In genomic region chr3:156750874-156751245, GRCh38 we compare ENCODE assay signal across 13 cellular contexts.
DNase-seq lines count a peak whose midpoint lies in the region; ATAC-seq and TF ChIP-seq lines count a peak whose summit lies in the region.
"Had no signal": no experiment of that assay in that cellular context is flagged by ENCODE, and none has a peak within 500 bp of the region (broad histone marks: within the 10 kb centered on the region; RNA-seq: fewer than 3 reads in every experiment).

No MANE protein-coding gene starts in this region.

- H2BK15ac ChIP-seq in H9 (ENCODE audit: low read depth, low read length) = no peak overlapping the region

- no peak for ATAC-seq in T-helper 17 cell
- ATAC-seq: activated CD8-positive, alpha-beta T cell treated with anti-CD3 and anti-CD28 coated beads, Interleukin-2, amount 10 ng/mL, durations not matched to agents 7 days and 5 days had no signal

- H3K9me3 ChIP-seq in H9 (ENCODE audit: control insufficient read depth, low read depth, low read length) (no peaks in the 10 kb centered on the region), T-helper 17 cell (ENCODE audit: control insufficient read depth, low read length, poor library complexity, severe bottlenecking) (peaks cover 5% of the 10 kb centered on the region)
- H3K9me3 ChIP-seq: adrenal gland, esophagus muscularis mucosa had no signal

- WGBS in H9 (ENCODE audit: extremely low coverage, insufficient read length, low lambda C conversion rate) = no CpG with 5 or more reads among the region's 4 CpGs

- H3K4me2 ChIP-seq in H9 (ENCODE audit: insufficient read depth, insufficient read length, low read length) = peak overlapping the region; percentile 67

- H3K4me3 Mint-ChIP-seq in H9 = peak overlapping the region in 1 of 2 experiments; percentile 44; a peak in 2 of 5 replicates
- H3K4me3 Mint-ChIP-seq in progenitor cell of endocrine pancreas (ENCODE audit: low read depth) = no peak overlapping the region
- H3K4me3 Mint-ChIP-seq in T-helper 17 cell = no peak overlapping the region
- H3K4me3 Mint-ChIP-seq: activated CD8-positive, alpha-beta T cell treated with anti-CD3 and anti-CD28 coated beads, Interleukin-2, amount 10 ng/mL, durations not matched to agents 7 days and 5 days had no signal

- H2BK12ac ChIP-seq in H9 (ENCODE audit: insufficient read length, low read depth, low read length) = no peak overlapping the region

- H4K8ac ChIP-seq in H9 (replicated peaks; ENCODE audit: insufficient read length, low read depth, low read length) = no peak overlapping the region

- no peak overlapping the region for H2AK5ac ChIP-seq in H9 (ENCODE audit: insufficient read length, low read length)

- H3K27me3 ChIP-seq in H9 (ENCODE audit: insufficient read depth, low read length) = no peaks in the 10 kb centered on the region
- H3K27me3 ChIP-seq: adrenal gland, esophagus muscularis mucosa had no signal

- peaks cover 7% of the 10 kb centered on the region for H3K4me1 ChIP-seq in H9 (ENCODE audit: insufficient read depth, low read length)
- H3K4me1 ChIP-seq: adrenal gland had no signal

- H3K14ac ChIP-seq in H9 (ENCODE audit: insufficient read depth, low read length) = no peak overlapping the region

- DNase-seq in H9 (no peak), NOMO-1 treated with DMSO at 0.1 percent for 48 hours (lab: John Stamatoyannopoulos, UW; ENCODE audit: unreplicated experiment) (peak; percentile 77), fibroblast of peridontal ligament (ENCODE audit: extremely low read depth) (peak; percentile 58), progenitor cell of endocrine pancreas (ENCODE audit: low spot score, unreplicated experiment) (no peak), CD1c-positive myeloid dendritic cell (ENCODE audit: extremely low spot score) (no peak), D341Med (ENCODE audit: low spot score) (no peak), T-helper 17 cell (no peak), hypothalamus (lab: John Stamatoyannopoulos, UW) (no peak)
- DNase-seq: activated CD8-positive, alpha-beta T cell treated with anti-CD3 and anti-CD28 coated beads, Interleukin-2, amount 10 ng/mL, durations not matched to agents 7 days and 5 days; NCI-H2081 treated with DMSO at 0.1 percent for 48 hours; SHP77 had no signal

- peaks cover 3 to 10% (median 7%) of the 10 kb centered on the region in 3 experiments; a peak in 6 of 7 replicates for H3K36me3 Mint-ChIP-seq in H9 (ENCODE audit: insufficient read depth in 1 of 3, low read depth in 3 of 3)
- peaks cover 1% of the 10 kb centered on the region for H3K36me3 Mint-ChIP-seq in progenitor cell of endocrine pancreas (ENCODE audit: insufficient read depth)
- H3K36me3 Mint-ChIP-seq in T-helper 17 cell (ENCODE audit: low read depth) = no peaks in the 10 kb centered on the region

- peaks cover 4% of the 10 kb centered on the region for H3K23me2 ChIP-seq in H9 (ENCODE audit: insufficient read length, low read depth, low read length, poor library complexity, severe bottlenecking)

- no peak for TF ChIP-seq CTCF in H9 (conservative IDR thresholded peaks at IDR 0.05)
- TF ChIP-seq CTCF in progenitor cell of endocrine pancreas (IDR thresholded peaks at IDR 0.05; ENCODE audit: unreplicated experiment) = no peak

- H3K4me1 Mint-ChIP-seq in H9 (peaks cover 30 to 48% of the 10 kb centered on the region in 2 experiments), progenitor cell of endocrine pancreas (ENCODE audit: low read depth) (peaks cover 33% of the 10 kb centered on the region), T-helper 17 cell (no peaks in the 10 kb centered on the region)

- no peak overlapping the region for H2BK120ac ChIP-seq in H9 (ENCODE audit: low read depth, low read length, poor library complexity, severe bottlenecking)

- H4K91ac ChIP-seq in H9 (ENCODE audit: insufficient read length, low read depth, low read length) = no peak overlapping the region

- peaks cover 5 to 6% of the 10 kb centered on the region in 2 experiments; a peak in 3 of 5 replicates for H3K9me3 Mint-ChIP-seq in H9
- H3K9me3 Mint-ChIP-seq in progenitor cell of endocrine pancreas (ENCODE audit: low read depth) = peaks cover 9% of the 10 kb centered on the region

- no peak overlapping the region for H2BK5ac ChIP-seq in H9 (ENCODE audit: insufficient read length, low read length)

- no peak overlapping the region for H3K27ac ChIP-seq in H9 (ENCODE audit: insufficient read length, low read depth, low read length)
- H3K27ac ChIP-seq: adrenal gland, esophagus muscularis mucosa had no signal

- H3K27me3 Mint-ChIP-seq in H9 (ENCODE audit: low read depth) (no peaks in the 10 kb centered on the region), progenitor cell of endocrine pancreas (no peaks in the 10 kb centered on the region), T-helper 17 cell (peaks cover 32% of the 10 kb centered on the region)

- H3K79me1 ChIP-seq in H9 (ENCODE audit: insufficient read depth, low read depth, low read length, poor library complexity, severe bottlenecking) = no peaks in the 10 kb centered on the region

- H3K56ac ChIP-seq in H9 (ENCODE audit: insufficient read length, low read depth, low read length) = no peak overlapping the region

- H3K9ac ChIP-seq in H9 (ENCODE audit: extremely low read depth, insufficient read length, low read length) = no peak overlapping the region

- peak overlapping the region; percentile 32 for H2AFZ ChIP-seq in H9 (ENCODE audit: low read length)

- H4K20me1 ChIP-seq in H9 (ENCODE audit: control insufficient read depth, insufficient read depth, insufficient read length) = no peaks in the 10 kb centered on the region

- no peak overlapping the region for H3K23ac ChIP-seq in H9 (ENCODE audit: insufficient read length, low read depth, low read length)

- no peak overlapping the region for H3K4ac ChIP-seq in H9 (ENCODE audit: low read depth, low read length)

- no peaks in the 10 kb centered on the region for H3K79me2 ChIP-seq in H9 (ENCODE audit: insufficient read depth, low read length)

- H3K27ac Mint-ChIP-seq in H9 = peak overlapping the region; percentile 53 to 91 (median 78); a peak in 6 of 7 replicates
- H3K27ac Mint-ChIP-seq in progenitor cell of endocrine pancreas = peak overlapping the region; percentile 45
- H3K27ac Mint-ChIP-seq in T-helper 17 cell = no peak overlapping the region
- H3K27ac Mint-ChIP-seq: activated CD8-positive, alpha-beta T cell treated with anti-CD3 and anti-CD28 coated beads, Interleukin-2, amount 10 ng/mL, durations not matched to agents 7 days and 5 days had no signal

- H2BK20ac ChIP-seq in H9 (ENCODE audit: low read depth, low read length, poor library complexity, severe bottlenecking) = no peak overlapping the region

- no peak overlapping the region for H4K5ac ChIP-seq in H9 (ENCODE audit: insufficient read length, low read depth, low read length)

- H3K18ac ChIP-seq in H9 (ENCODE audit: insufficient read length, low read depth, low read length) = no peak overlapping the region

- H3T11ph ChIP-seq in H9 (ENCODE audit: low read length) = no peak overlapping the region

Comparison
In these comparisons a context has a peak if more than half of its experiments do, and no peak if none do; other contexts are left out.
1. DNase-seq: peak in NOMO-1 treated with DMSO at 0.1 percent for 48 hours (single experiment) and fibroblast of peridontal ligament (single experiment); none in H9 (single experiment), progenitor cell of endocrine pancreas (single experiment), CD1c-positive myeloid dendritic cell (single experiment), D341Med (single experiment), T-helper 17 cell (0 of 3) and hypothalamus (0 of 51).